Comparison of ENCODE assay signal across 10 cellular contexts in genomic region chr5:112548246-112548982, GRCh38.
DNase-seq lines count a peak whose midpoint lies in the region; ATAC-seq and TF ChIP-seq lines count a peak whose summit lies in the region.
"Had no signal": no experiment of that assay in that cellular context is flagged by ENCODE, and none has a peak within 500 bp of the region (broad histone marks: within the 10 kb centered on the region; RNA-seq: fewer than 3 reads in every experiment).

No MANE protein-coding gene starts in this region.

- no peak overlapping the region for H3K4me3 ChIP-seq in upper lobe of left lung

- DNase-seq in stimulated activated CD4-positive, alpha-beta T cell treated with anti-CD3 and anti-CD28 coated beads, Interleukin-1b, Interleukin-23, amount 100 ng/mL, for 48 hours, result peak; percentile 10
- DNase-seq in stimulated activated CD4-positive, alpha-beta T cell treated with anti-CD3 and anti-CD28 coated beads, Interleukin-2, amount 100 ng/mL, for 24 hours, result no peak
- DNase-seq in UCSD-AML1 (lab: John Stamatoyannopoulos, UW; ENCODE audit: unreplicated experiment), result peak; percentile 24
- no peak for DNase-seq in left ventricle myocardium superior
- DNase-seq in upper lobe of left lung, result peak in 1 of 2 donors; percentile 25
- DNase-seq in C1 segment of cervical spinal cord (lab: John Stamatoyannopoulos, UW), result no peak
- DNase-seq: left colon, substantia nigra had no signal

- no peak for TF ChIP-seq POLR2A in upper lobe of left lung (IDR thresholded peaks at IDR 0.05)

- TF ChIP-seq CTCF in upper lobe of left lung (IDR thresholded peaks at IDR 0.05), result no peak

- intact Hi-C loops in left ventricle myocardium superior (cut with micrococcal nuclease), result no loop called here

- ATAC-seq in left ventricle myocardium superior (peak; percentile 48), upper lobe of left lung (ENCODE audit: low FRiP score in 2 of 2) (peak; percentile 68 to 72), GM21367 (IDR thresholded peaks at IDR 0.05; ENCODE audit: unreplicated experiment) (no peak), HG02759 (IDR thresholded peaks at IDR 0.05; ENCODE audit: unreplicated experiment) (no peak)
- ATAC-seq: left colon had no signal

- TF ChIP-seq EP300 in upper lobe of left lung (IDR thresholded peaks at IDR 0.05), result no peak

- H3K4me1 ChIP-seq in upper lobe of left lung, result peaks cover 0 to 3% (median 0%) of the 10 kb centered on the region in 4 donors

- no peaks in the 10 kb centered on the region for H3K36me3 ChIP-seq in upper lobe of left lung

- 37 to 52% methylated on average over 5 of the region's 5 CpGs for WGBS in upper lobe of left lung, 2 donors

- no peaks in the 10 kb centered on the region for H3K27me3 ChIP-seq in upper lobe of left lung

- H3K9me3 ChIP-seq in upper lobe of left lung, result no peaks in the 10 kb centered on the region

- no peak overlapping the region for H3K27ac ChIP-seq in upper lobe of left lung

Comparison
In these comparisons a context has a peak if more than half of its experiments do, and no peak if none do; other contexts are left out.
1. DNase-seq: peak in stimulated activated CD4-positive, alpha-beta T cell treated with anti-CD3 and anti-CD28 coated beads, Interleukin-1b, Interleukin-23, amount 100 ng/mL, for 48 hours (single experiment) and UCSD-AML1 (single experiment); none in stimulated activated CD4-positive, alpha-beta T cell treated with anti-CD3 and anti-CD28 coated beads, Interleukin-2, amount 100 ng/mL, for 24 hours (0 of 2), left ventricle myocardium superior (single experiment) and C1 segment of cervical spinal cord (0 of 14).
2. ATAC-seq: peak in left ventricle myocardium superior (single experiment) and upper lobe of left lung (2 of 2); none in GM21367 (single experiment) and HG02759 (single experiment).